9 cellular contexts compared by ENCODE assay signal in the genomic region with DNA sequence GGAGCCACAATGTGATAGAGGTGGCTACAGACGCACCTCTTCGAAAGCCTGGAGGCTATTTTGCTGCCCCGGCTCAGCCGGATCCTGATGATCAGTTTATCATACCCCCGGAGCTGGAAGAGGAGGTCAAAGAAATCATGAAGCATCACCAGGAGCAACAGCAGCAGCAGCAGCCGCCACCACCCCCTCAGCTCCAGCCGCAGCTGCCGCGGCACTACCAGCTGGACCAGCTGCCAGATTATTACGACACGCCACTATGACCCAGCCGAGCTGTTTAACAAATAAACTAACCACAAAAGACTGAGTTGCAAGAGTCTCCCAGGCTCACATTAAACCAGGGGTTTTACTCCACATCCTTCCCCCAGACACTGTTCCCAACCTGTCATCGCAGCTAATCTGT.
DNase-seq lines count a peak whose midpoint lies in the region; ATAC-seq and TF ChIP-seq lines count a peak whose summit lies in the region.
"Had no signal": no experiment of that assay in that cellular context is flagged by ENCODE, and none has a peak within 500 bp of the region (broad histone marks: within the 10 kb centered on the region; RNA-seq: fewer than 3 reads in every experiment).

No MANE protein-coding gene starts in this region.

- H3K27me3 ChIP-seq in dorsolateral prefrontal cortex, result no peaks in the 10 kb centered on the region

- ATAC-seq in HG02970 (IDR thresholded peaks at IDR 0.05; ENCODE audit: low FRiP score, unreplicated experiment), result no peak

- peak overlapping the region; percentile 48 to 99 (median 93) for H3K27ac ChIP-seq in dorsolateral prefrontal cortex

- H3K4me3 ChIP-seq in dorsolateral prefrontal cortex, result peak overlapping the region in 25 of 59 donors; percentile 2 to 47 (median 14)

- intact Hi-C loops in dorsolateral prefrontal cortex (cut with DNase I), result loop anchor here (2.0 to 5.0 kb wide), 3 partner anchors 57 to 262 kb away; no protein-coding TSS in a partner anchor

- DNase-seq in ELR (ENCODE audit: low read depth) (peak; percentile 85), NCI-H345 (lab: John Stamatoyannopoulos, UW) (peak; percentile 62), dorsolateral prefrontal cortex (peak in 9 of 10 donors; percentile 65 to 85 (median 82)), pons (ENCODE audit: low spot score) (peak; percentile 86), kidney tubule cell (ENCODE audit: low spot score) (no peak), SK-N-DZ (ENCODE audit: low spot score) (no peak)
- DNase-seq in activated CD4-positive, CD25-positive, alpha-beta regulatory T cell (lab: John Stamatoyannopoulos, UW), result no peak
- DNase-seq: stimulated activated CD4-positive, alpha-beta T cell treated with anti-CD3 and anti-CD28 coated beads, Interleukin-12 subunit alpha, Interleukin-12 subunit beta, amount 100 ng/mL, for 4 hours had no signal

- peak in 9 of 56 donors; percentile 11 to 32 (median 22) for TF ChIP-seq CTCF in dorsolateral prefrontal cortex (IDR thresholded peaks at IDR 0.05 in 54 of 56, conservative IDR thresholded peaks at IDR 0.05 in 2 of 56; ENCODE audit: low read depth in 1 of 56, partially characterized antibody in 56 of 56)

Comparison
In these comparisons a context has a peak if more than half of its experiments do, and no peak if none do; other contexts are left out.
1. DNase-seq: peak in ELR (single experiment), NCI-H345 (single experiment), dorsolateral prefrontal cortex (9 of 10) and pons (single experiment); none in kidney tubule cell (single experiment), SK-N-DZ (single experiment) and activated CD4-positive, CD25-positive, alpha-beta regulatory T cell (0 of 4).